26 cellular contexts compared by ENCODE assay signal in the genomic region with DNA sequence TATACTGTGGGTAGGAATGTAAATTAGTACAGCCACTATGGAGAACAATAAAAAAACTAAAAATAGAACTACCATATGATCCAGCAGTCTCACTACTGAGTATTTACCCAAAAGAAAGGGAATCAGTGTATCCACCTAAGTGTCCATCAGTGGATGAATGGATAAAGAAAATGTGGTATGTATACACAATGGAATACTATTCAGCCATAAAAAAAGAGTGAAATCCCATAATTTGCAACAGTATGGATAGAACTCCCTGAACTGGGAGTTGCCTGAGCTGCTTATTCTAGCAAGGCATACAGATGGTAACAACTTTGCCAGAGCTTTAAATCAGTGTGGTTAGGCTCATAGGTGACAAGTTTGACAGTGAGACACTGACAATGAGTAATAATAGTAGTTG.
"Had no signal": no experiment of that assay in that cellular context is flagged by ENCODE, and none has a peak within 500 bp of the region (broad histone marks: within the 10 kb centered on the region; RNA-seq: fewer than 3 reads in every experiment).

No MANE protein-coding gene starts in this region.

- H3K9me3 ChIP-seq: ascending aorta, SJSA1 had no signal

- H3K4me1 Mint-ChIP-seq: activated B cell treated with CpG ODN at 0.5 μM for 24 hours had no signal

- H3K4me2 ChIP-seq: KMS-11 had no signal

- H3K27ac ChIP-seq: ascending aorta, KMS-11, SJSA1 had no signal

- H3K4me3 Mint-ChIP-seq: activated B cell treated with CpG ODN at 0.5 μM for 24 hours; activated CD4-positive, alpha-beta memory T cell treated with anti-CD3 and anti-CD28 coated beads for 36 hours; activated CD4-positive, alpha-beta T cell treated with anti-CD3 and anti-CD28 coated beads, Interleukin-2, amount 10 ng/mL, durations not matched to agents 7 days and 5 days; activated naive CD8-positive, alpha-beta T cell treated with anti-CD3 and anti-CD28 coated beads, Interleukin-2, amount 10 ng/mL, durations not matched to agents 7 days and 5 days; activated T-helper 17 cell treated with anti-CD3 and anti-CD28 coated beads, Interleukin-2, amount 50 U/mL, for 72 hours; brain; central memory CD8-positive, alpha-beta T cell; IgD-negative memory B cell had no signal

- H3K27me3 Mint-ChIP-seq: activated B cell treated with CpG ODN at 0.5 μM for 24 hours; activated CD4-positive, alpha-beta memory T cell treated with anti-CD3 and anti-CD28 coated beads for 36 hours; activated CD4-positive, alpha-beta T cell treated with anti-CD3 and anti-CD28 coated beads, Interleukin-2, amount 10 ng/mL, durations not matched to agents 7 days and 5 days; activated naive CD8-positive, alpha-beta T cell treated with anti-CD3 and anti-CD28 coated beads, Interleukin-2, amount 10 ng/mL, durations not matched to agents 7 days and 5 days; activated T-helper 17 cell treated with anti-CD3 and anti-CD28 coated beads, Interleukin-2, amount 50 U/mL, for 72 hours; brain; central memory CD8-positive, alpha-beta T cell; IgD-negative memory B cell had no signal

- H3K4me3 ChIP-seq: ascending aorta, SJSA1 had no signal

- H3K27me3 ChIP-seq: ascending aorta, SJSA1 had no signal

- H3K9me3 Mint-ChIP-seq: activated B cell treated with CpG ODN at 0.5 μM for 24 hours; activated CD4-positive, alpha-beta memory T cell treated with anti-CD3 and anti-CD28 coated beads for 36 hours; activated CD4-positive, alpha-beta T cell treated with anti-CD3 and anti-CD28 coated beads, Interleukin-2, amount 10 ng/mL, durations not matched to agents 7 days and 5 days; activated naive CD8-positive, alpha-beta T cell treated with anti-CD3 and anti-CD28 coated beads, Interleukin-2, amount 10 ng/mL, durations not matched to agents 7 days and 5 days; activated T-helper 17 cell treated with anti-CD3 and anti-CD28 coated beads, Interleukin-2, amount 50 U/mL, for 72 hours; central memory CD8-positive, alpha-beta T cell; IgD-negative memory B cell had no signal

- DNase-seq: activated B cell treated with CpG ODN at 0.5 μM for 24 hours; activated CD4-positive, alpha-beta memory T cell treated with anti-CD3 and anti-CD28 coated beads for 36 hours; activated CD4-positive, alpha-beta T cell treated with anti-CD3 and anti-CD28 coated beads for 1 hour; activated CD4-positive, alpha-beta T cell treated with anti-CD3 and anti-CD28 coated beads, Interleukin-2, amount 10 ng/mL, durations not matched to agents 7 days and 5 days; activated CD8-positive, alpha-beta memory T cell treated with anti-CD3 and anti-CD28 coated beads, Interleukin-2, amount 50 U/mL, for 4 hours; activated gamma-delta T cell treated with Interleukin-2 at 50 U/mL for 16 hours; activated naive CD8-positive, alpha-beta T cell treated with anti-CD3 and anti-CD28 coated beads, Interleukin-2, amount 10 ng/mL, durations not matched to agents 7 days and 5 days; activated T-cell treated with anti-CD3 and anti-CD28 coated beads, Interleukin-2, amount 50 U/mL, for 1 hour; amniotic stem cell; NCI-H1092 treated with DMSO at 0.1 percent for 48 hours; NCI-H1417 treated with DMSO at 0.1 percent for 48 hours; NCI-H1694; NCI-H2029 treated with DMSO at 0.1 percent for 48 hours; NCI-H345; NCI-H510A; NCI-H526 treated with DMSO at 0.1 percent for 48 hours; SHP77; T-helper 2 cell; T1000 had no signal

- H3K9ac ChIP-seq: KMS-11 had no signal

- H3K27ac Mint-ChIP-seq: activated CD4-positive, alpha-beta memory T cell treated with anti-CD3 and anti-CD28 coated beads for 36 hours; activated CD4-positive, alpha-beta T cell treated with anti-CD3 and anti-CD28 coated beads, Interleukin-2, amount 10 ng/mL, durations not matched to agents 7 days and 5 days; activated naive CD8-positive, alpha-beta T cell treated with anti-CD3 and anti-CD28 coated beads, Interleukin-2, amount 10 ng/mL, durations not matched to agents 7 days and 5 days; brain had no signal

- ATAC-seq: activated T-helper 17 cell treated with anti-CD3 and anti-CD28 coated beads, Interleukin-2, amount 50 U/mL, for 72 hours had no signal
